ENCODE assay signal across 11 cellular contexts in the genomic region with DNA sequence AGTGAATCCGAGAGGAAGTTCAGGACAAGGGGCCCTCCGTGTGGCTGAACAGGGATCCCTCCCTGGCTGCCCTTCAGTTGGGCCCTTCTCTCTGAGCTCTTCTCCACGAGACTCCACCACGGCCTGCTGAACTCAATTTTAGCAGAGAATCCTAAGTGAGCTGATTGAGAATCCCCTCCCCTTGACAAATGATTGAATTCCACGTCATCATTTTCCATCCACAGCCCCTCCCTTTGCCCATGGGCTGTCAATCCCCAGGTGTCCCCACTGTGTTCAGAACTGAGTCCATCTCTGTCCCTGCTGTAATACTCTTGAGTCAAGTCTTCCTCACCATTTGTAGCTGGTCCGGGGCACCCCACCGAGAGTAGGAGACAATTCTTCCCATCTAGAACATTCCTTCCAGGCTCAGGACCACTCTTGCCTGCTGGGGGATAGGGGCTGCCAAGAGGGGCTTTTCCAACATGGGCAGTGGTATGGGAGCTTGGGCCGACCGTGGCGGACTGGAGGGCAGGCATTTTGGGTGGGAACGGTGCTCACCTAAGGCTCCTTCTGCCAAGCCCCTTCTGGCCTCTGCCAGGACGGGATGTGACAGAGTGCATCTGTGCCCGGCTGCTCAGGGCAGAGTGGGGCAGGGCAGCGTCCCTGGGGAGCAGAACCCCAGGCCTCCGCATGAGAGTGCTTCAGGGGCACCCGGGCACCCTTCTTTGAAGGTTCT.
DNase-seq lines count a peak whose midpoint lies in the region; ATAC-seq and TF ChIP-seq lines count a peak whose summit lies in the region.
"Had no signal": no experiment of that assay in that cellular context is flagged by ENCODE, and none has a peak within 500 bp of the region (broad histone marks: within the 10 kb centered on the region; RNA-seq: fewer than 3 reads in every experiment).

No MANE protein-coding gene starts in this region.

- intact Hi-C loops in natural killer cell (cut with micrococcal nuclease) = no loop called here
- intact Hi-C loops in tibial artery (cut with DNase I; ENCODE audit: low total_unique reads) = no loop called here
- intact Hi-C loops in ovary (cut with DNase I) = no loop called here

- no peaks in the 10 kb centered on the region for H3K9me3 Mint-ChIP-seq in activated naive CD4-positive, alpha-beta T cell treated with anti-CD3 and anti-CD28 coated beads, Interleukin-2, amount 10 ng/mL, durations not matched to agents 7 days and 5 days
- no peaks in the 10 kb centered on the region for H3K9me3 Mint-ChIP-seq in activated naive CD8-positive, alpha-beta T cell (ENCODE audit: low read depth)
- H3K9me3 Mint-ChIP-seq in natural killer cell = no peaks in the 10 kb centered on the region

- H3K27ac ChIP-seq in tibial artery (no peak overlapping the region), ovary (no peak overlapping the region)
- H3K27ac ChIP-seq: brain microvascular endothelial cell had no signal

- TF ChIP-seq EP300 in ovary (IDR thresholded peaks at IDR 0.05) = no peak

- H3K9me3 ChIP-seq in tibial artery (no peaks in the 10 kb centered on the region), ovary (no peaks in the 10 kb centered on the region)

- H3K36me3 ChIP-seq in tibial artery (no peaks in the 10 kb centered on the region), ovary (no peaks in the 10 kb centered on the region)
- H3K36me3 ChIP-seq: brain microvascular endothelial cell had no signal

- no peaks in the 10 kb centered on the region for H3K27me3 ChIP-seq in tibial artery
- H3K27me3 ChIP-seq in ovary = no peaks in the 10 kb centered on the region
- H3K27me3 ChIP-seq: brain microvascular endothelial cell had no signal

- no peak for TF ChIP-seq CTCF in natural killer cell (IDR thresholded peaks at IDR 0.05)
- no peak for TF ChIP-seq CTCF in tibial artery (IDR thresholded peaks at IDR 0.05)
- no peak for TF ChIP-seq CTCF in ovary (IDR thresholded peaks at IDR 0.05)

- H3K4me3 Mint-ChIP-seq in activated naive CD4-positive, alpha-beta T cell treated with anti-CD3 and anti-CD28 coated beads, Interleukin-2, amount 10 ng/mL, durations not matched to agents 7 days and 5 days = peak overlapping the region; percentile 50
- no peak overlapping the region for H3K4me3 Mint-ChIP-seq in activated naive CD8-positive, alpha-beta T cell
- peak overlapping the region; percentile 84 for H3K4me3 Mint-ChIP-seq in natural killer cell

- H3K4me3 ChIP-seq in tibial artery (no peak overlapping the region), ovary (no peak overlapping the region)

- H3K4me1 Mint-ChIP-seq in activated naive CD4-positive, alpha-beta T cell treated with anti-CD3 and anti-CD28 coated beads, Interleukin-2, amount 10 ng/mL, durations not matched to agents 7 days and 5 days = peaks cover 17% of the 10 kb centered on the region
- peaks cover 18% of the 10 kb centered on the region for H3K4me1 Mint-ChIP-seq in activated naive CD8-positive, alpha-beta T cell (ENCODE audit: low read depth)
- H3K4me1 Mint-ChIP-seq in natural killer cell = peaks cover 21 to 27% of the 10 kb centered on the region in 2 donors

- H3K36me3 Mint-ChIP-seq in activated naive CD4-positive, alpha-beta T cell treated with anti-CD3 and anti-CD28 coated beads, Interleukin-2, amount 10 ng/mL, durations not matched to agents 7 days and 5 days = no peaks in the 10 kb centered on the region
- H3K36me3 Mint-ChIP-seq in activated naive CD8-positive, alpha-beta T cell = no peaks in the 10 kb centered on the region
- H3K36me3 Mint-ChIP-seq in natural killer cell = no peaks in the 10 kb centered on the region

- no peak overlapping the region for H3K27ac Mint-ChIP-seq in activated naive CD4-positive, alpha-beta T cell treated with anti-CD3 and anti-CD28 coated beads, Interleukin-2, amount 10 ng/mL, durations not matched to agents 7 days and 5 days
- H3K27ac Mint-ChIP-seq in activated naive CD8-positive, alpha-beta T cell = peak overlapping the region; percentile 51
- peak overlapping the region; percentile 82 to 86 for H3K27ac Mint-ChIP-seq in natural killer cell

- 93 to 94% (median 94%) methylated on average over 16 of the region's 16 CpGs for WGBS in ovary, 3 donors

- TF ChIP-seq POLR2A in ovary (IDR thresholded peaks at IDR 0.05) = no peak

- no peak for DNase-seq in activated naive CD4-positive, alpha-beta T cell treated with anti-CD3 and anti-CD28 coated beads, Interleukin-2, amount 10 ng/mL, durations not matched to agents 7 days and 5 days
- no peak for DNase-seq in activated naive CD4-positive, alpha-beta T cell treated with Interleukin-2 at 50 U/mL for 16 hours
- DNase-seq in natural killer cell (peak; percentile 12), tibial artery (peak; percentile 11 to 59), ovary (no peak)
- DNase-seq: brain microvascular endothelial cell, MM.1S, NCI-H69 had no signal

- peak in 2 of 3 donors; percentile 2 to 9 for ATAC-seq in natural killer cell
- ATAC-seq in HG03342 (IDR thresholded peaks at IDR 0.05; ENCODE audit: unreplicated experiment) = no peak
- ATAC-seq in GM18511 (IDR thresholded peaks at IDR 0.05; ENCODE audit: unreplicated experiment) = no peak

- CTCF ChIA-PET in activated naive CD4-positive, alpha-beta T cell treated with anti-CD3 and anti-CD28 coated beads, Interleukin-2, amount 10 ng/mL, durations not matched to agents 7 days and 5 days (lab: Charles Lee) = no interaction called here

- no peaks in the 10 kb centered on the region for H3K4me1 ChIP-seq in tibial artery
- H3K4me1 ChIP-seq in ovary (ENCODE audit: insufficient read depth) = no peaks in the 10 kb centered on the region

- peaks cover 27% of the 10 kb centered on the region for H3K27me3 Mint-ChIP-seq in activated naive CD4-positive, alpha-beta T cell treated with anti-CD3 and anti-CD28 coated beads, Interleukin-2, amount 10 ng/mL, durations not matched to agents 7 days and 5 days
- peaks cover 2% of the 10 kb centered on the region for H3K27me3 Mint-ChIP-seq in activated naive CD8-positive, alpha-beta T cell
- peaks cover 0 to 5% of the 10 kb centered on the region in 2 donors for H3K27me3 Mint-ChIP-seq in natural killer cell (ENCODE audit: low read depth in 2 of 2)

Comparison
In these comparisons a context has a peak if more than half of its experiments do, and no peak if none do; other contexts are left out.
1. DNase-seq: peak in natural killer cell (single experiment) and tibial artery (2 of 2); none in activated naive CD4-positive, alpha-beta T cell treated with anti-CD3 and anti-CD28 coated beads, Interleukin-2, amount 10 ng/mL, durations not matched to agents 7 days and 5 days (single experiment), activated naive CD4-positive, alpha-beta T cell treated with Interleukin-2 at 50 U/mL for 16 hours (single experiment) and ovary (0 of 5).
2. ATAC-seq: peak in natural killer cell (2 of 3); none in HG03342 (single experiment) and GM18511 (single experiment).